In genomic region chr14:100285021-100285912, GRCh38 we compare ENCODE assay signal across 8 cellular contexts. TPM values are rescaled to one million over a fixed set of nuclear protein-coding genes. Genes with fewer than 3 reads are reported as not detected.
DNase-seq lines count a peak whose midpoint lies in the region; ATAC-seq and TF ChIP-seq lines count a peak whose summit lies in the region.

No MANE protein-coding gene starts in this region.

- H3K27me3 Mint-ChIP-seq in endothelial cell (ENCODE audit: unreplicated experiment) = peaks cover 16% of the 10 kb centered on the region

- TF ChIP-seq CTCF in AG04449 (IDR thresholded peaks at IDR 0.05; ENCODE audit: insufficient read depth, low read length, missing control alignments) (peak; percentile 95), endothelial cell (IDR thresholded peaks at IDR 0.05; ENCODE audit: unreplicated experiment) (peak; percentile 98)

- POLR2A ChIA-PET in AG04449 (lab: Yijun Ruan, JAX) = interaction anchor here (0.6 to 1.1 kb wide), 2 partner anchors 90 to 214 kb away, joined by 3 to 5 read pairs; a partner anchor contains a TSS

- DNase-seq in AG04449 (ENCODE audit: low read depth, low spot score) (no peak), NCI-H2171 treated with DMSO at 0.1 percent for 48 hours (lab: John Stamatoyannopoulos, UW) (peak; percentile 69), endothelial cell (ENCODE audit: low spot score) (peak; percentile 83), mucosa of gallbladder (ENCODE audit: low spot score) (peak; percentile 51)
- peak; percentile 93 for DNase-seq in activated CD8-positive, alpha-beta memory T cell treated with anti-CD3 and anti-CD28 coated beads for 24 hours
- DNase-seq in stimulated activated CD8-positive, alpha-beta memory T cell treated with anti-CD3 and anti-CD28 coated beads, Interleukin-7, amount 100 ng/mL, for 24 hours (ENCODE audit: low read depth) = peak; percentile 53

- peak overlapping the region; percentile 70 for H3K4me3 ChIP-seq in AG04449 (ENCODE audit: low read depth, low read length)

- no peak overlapping the region for H3K27ac Mint-ChIP-seq in endothelial cell (ENCODE audit: unreplicated experiment)

- peak; percentile 88 for ATAC-seq in GM18502 (IDR thresholded peaks at IDR 0.05; ENCODE audit: poor library complexity, unreplicated experiment)
- peak; percentile 86 for ATAC-seq in HG02943 (IDR thresholded peaks at IDR 0.05; ENCODE audit: low read depth, unreplicated experiment)

- CTCF ChIA-PET in AG04449 (lab: Yijun Ruan, JAX) = interaction anchor here (0.8 to 8.5 kb wide), 20 partner anchors 8 to 302 kb away, joined by 3 to 141 read pairs (median 5); a partner anchor contains a TSS

- H3K9me3 Mint-ChIP-seq in endothelial cell (ENCODE audit: unreplicated experiment) = no peaks in the 10 kb centered on the region

- H3K36me3 Mint-ChIP-seq in endothelial cell (ENCODE audit: low read depth, unreplicated experiment) = peaks cover 12% of the 10 kb centered on the region

- no peak overlapping the region for H3K4me3 Mint-ChIP-seq in endothelial cell (ENCODE audit: unreplicated experiment)

- peaks cover 16% of the 10 kb centered on the region for H3K4me1 Mint-ChIP-seq in endothelial cell (ENCODE audit: unreplicated experiment)

RNA-seq across cellular contexts. Expression of gene SLC25A29, which starts 21.0 kb away (rescaled TPM):
- 165 TPM for total RNA-seq in endothelial cell (ENCODE audit: unreplicated experiment)
- 165 TPM for total RNA-seq in mucosa of gallbladder

RNA-seq across cellular contexts. Expression of gene SLC25A47, which starts 37.9 kb away (rescaled TPM):
- total RNA-seq in endothelial cell (ENCODE audit: unreplicated experiment) (not detected), mucosa of gallbladder (0.20 TPM)

RNA-seq across cellular contexts. Expression of gene YY1, which starts 46.3 kb away (rescaled TPM):
- total RNA-seq in endothelial cell (ENCODE audit: unreplicated experiment) (81.7 TPM), mucosa of gallbladder (63.8 TPM)
